ENCODE assay signal across 7 cellular contexts in the genomic region with DNA sequence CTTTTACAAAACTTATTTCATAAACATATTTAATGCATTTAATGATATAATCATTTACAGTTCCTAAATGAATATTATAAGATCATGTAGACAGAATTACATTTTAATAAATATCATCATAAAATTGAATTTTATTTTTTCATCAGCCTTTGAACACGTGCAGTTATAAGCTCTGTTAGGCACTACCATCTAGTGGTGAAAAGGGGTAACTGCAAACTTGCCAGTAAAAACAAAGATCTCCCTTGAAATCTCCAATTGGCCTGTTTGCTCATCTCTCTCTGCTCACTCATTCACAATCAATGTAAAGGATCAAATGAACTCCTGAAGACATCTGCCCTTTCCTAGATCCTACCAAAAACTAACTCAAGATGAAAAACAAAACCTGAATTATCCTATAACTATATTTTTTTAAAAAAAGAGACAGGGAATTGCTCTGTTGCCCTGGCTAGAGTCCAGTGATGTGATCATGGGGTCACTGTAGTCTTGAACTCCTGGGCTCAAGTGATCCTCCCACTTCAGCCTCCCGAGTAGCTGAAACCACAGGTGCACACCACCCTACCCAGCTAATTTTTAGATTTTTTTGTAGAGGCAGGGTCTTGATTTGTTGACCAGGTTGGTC. TPM values are rescaled to one million over a fixed set of nuclear protein-coding genes. Genes with fewer than 3 reads are reported as not detected.
A peak's percentile ranks its signal among the peaks of the same experiment; 100 is the strongest.
DNase-seq lines count a peak whose midpoint lies in the region; ATAC-seq, FAIRE-seq and TF ChIP-seq lines count a peak whose summit lies in the region.

No MANE protein-coding gene starts in this region.

- no peak overlapping the region for H3K4me3 ChIP-seq in astrocyte (ENCODE audit: insufficient read depth, low read depth, low read length)
- H3K4me3 ChIP-seq in spleen: no peak overlapping the region

- no peak for FAIRE-seq in astrocyte (lab: Jason Lieb, UNC)

- 10 to 21% (median 14%) methylated on average over 2 of the region's 2 CpGs for WGBS in spleen, 5 donors

- H3K36me3 ChIP-seq in astrocyte (ENCODE audit: insufficient read depth, low read length) (no peaks in the 10 kb centered on the region), spleen (peaks cover 0 to 96% (median 71%) of the 10 kb centered on the region in 6 donors)

- no peaks in the 10 kb centered on the region for H4K20me1 ChIP-seq in astrocyte (ENCODE audit: insufficient read depth, low read length)

- no peak overlapping the region for H3K4me2 ChIP-seq in astrocyte (ENCODE audit: low read length)

- no peak overlapping the region for H3K9ac ChIP-seq in astrocyte (ENCODE audit: low read length)

- TF ChIP-seq CTCF in astrocyte (IDR thresholded peaks at IDR 0.05; ENCODE audit: insufficient read depth, low read depth, low read length) (peak; percentile 94), spleen (IDR thresholded peaks at IDR 0.05 in 8 of 11, conservative IDR thresholded peaks at IDR 0.05 in 3 of 11) (peak; percentile 67 to 89 (median 83))

- H3K36me3 Mint-ChIP-seq in astrocyte (ENCODE audit: low read depth, unreplicated experiment): peaks cover 2% of the 10 kb centered on the region

- H3K27me3 ChIP-seq in astrocyte (ENCODE audit: insufficient read depth, low read length): no peaks in the 10 kb centered on the region
- no peaks in the 10 kb centered on the region for H3K27me3 ChIP-seq in spleen (replicated peaks in 1 of 7)

- H3K27ac ChIP-seq in astrocyte (ENCODE audit: low read depth, low read length) (no peak overlapping the region), spleen (peak overlapping the region in 4 of 8 donors; percentile 21 to 36 (median 28))

- peak; percentile 48 for DNase-seq in DMS79 treated with DMSO at 0.1 percent for 48 hours (lab: John Stamatoyannopoulos, UW)
- peak; percentile 10 for DNase-seq in HK-2 (ENCODE audit: unreplicated experiment)
- DNase-seq in NOMO-1 treated with DMSO at 0.1 percent for 48 hours (lab: John Stamatoyannopoulos, UW; ENCODE audit: unreplicated experiment): peak; percentile 56
- peak; percentile 32 for DNase-seq in astrocyte (ENCODE audit: low read depth)
- peak; percentile 62 for DNase-seq in hepatic stellate cell (ENCODE audit: low spot score)
- DNase-seq in spleen: no peak

- H3K4me1 ChIP-seq in astrocyte (ENCODE audit: insufficient read depth, low read length): no peaks in the 10 kb centered on the region
- peaks cover 0 to 17% (median 6%) of the 10 kb centered on the region in 6 donors for H3K4me1 ChIP-seq in spleen

- no peaks in the 10 kb centered on the region for H3K9me3 ChIP-seq in astrocyte (ENCODE audit: insufficient read depth, low read depth, low read length)
- no peaks in the 10 kb centered on the region for H3K9me3 ChIP-seq in spleen

- H3K4me3 Mint-ChIP-seq in astrocyte (ENCODE audit: unreplicated experiment): no peak overlapping the region

- ATAC-seq in HG03378 (IDR thresholded peaks at IDR 0.05; ENCODE audit: unreplicated experiment): no peak

- H3K4me1 Mint-ChIP-seq in astrocyte (ENCODE audit: low read depth, unreplicated experiment): no peaks in the 10 kb centered on the region

- H2AFZ ChIP-seq in astrocyte (ENCODE audit: low read depth, low read length): no peak overlapping the region

- no peaks in the 10 kb centered on the region for H3K27me3 Mint-ChIP-seq in astrocyte (ENCODE audit: low read depth, unreplicated experiment)

- intact Hi-C loops in spleen (cut with DNase I; ENCODE audit: low total_unique reads): no loop called here

- H3K79me2 ChIP-seq in astrocyte (ENCODE audit: insufficient read depth, low read length): no peaks in the 10 kb centered on the region

- TF ChIP-seq POLR2A in spleen (IDR thresholded peaks at IDR 0.05): no peak

- H3K9me3 Mint-ChIP-seq in astrocyte (ENCODE audit: unreplicated experiment): no peaks in the 10 kb centered on the region

- no peak overlapping the region for H3K27ac Mint-ChIP-seq in astrocyte (ENCODE audit: unreplicated experiment)

RNA-seq across cellular contexts. Expression of a gene that starts 31.7 kb away (rescaled TPM):
- total RNA-seq in astrocyte (95.7 and 99.7 TPM in 2 replicates), spleen (100 to 1,000 TPM; 173 to 238 (median 219) TPM)
- polyA plus RNA-seq in spleen: 10 to 100 TPM; 52.3 to 88.7 (median 57.2) TPM

RNA-seq across cellular contexts. Expression of a gene that starts 43.9 kb away (rescaled TPM):
- total RNA-seq in astrocyte: not detected in 2 replicates
- total RNA-seq in spleen: not detected
- under 1 TPM; 0.05 to 0.16 (median 0.11) TPM for polyA plus RNA-seq in spleen
